Comparison of ENCODE assay signal across 14 cellular contexts in genomic region chr10:22638863-22639262, GRCh38.
"Had no signal": no experiment of that assay in that cellular context is flagged by ENCODE, and none has a peak within 500 bp of the region (broad histone marks: within the 10 kb centered on the region; RNA-seq: fewer than 3 reads in every experiment).

No MANE protein-coding gene starts in this region.

- H3K27me3 ChIP-seq: heart left ventricle, pancreas had no signal

- H3K27ac ChIP-seq: epithelial cell of prostate, heart left ventricle, pancreas had no signal

- H3K4me3 Mint-ChIP-seq: activated naive CD8-positive, alpha-beta T cell treated with anti-CD3 and anti-CD28 coated beads, Interleukin-2, amount 10 ng/mL, durations not matched to agents 7 days and 5 days; dendritic cell treated with granulocyte-macrophage colony-stimulating factor and Interleukin-4, amounts not matched to agents 40 ng/mL and 50 ng/mL, for 4 days; WTC11 had no signal

- H3K4me1 ChIP-seq: pancreas had no signal

- H3K36me3 ChIP-seq: heart left ventricle, pancreas had no signal

- H3K4me3 ChIP-seq: heart left ventricle, pancreas had no signal

- H3K9me3 Mint-ChIP-seq: activated naive CD8-positive, alpha-beta T cell treated with anti-CD3 and anti-CD28 coated beads, Interleukin-2, amount 10 ng/mL, durations not matched to agents 7 days and 5 days; dendritic cell treated with granulocyte-macrophage colony-stimulating factor and Interleukin-4, amounts not matched to agents 40 ng/mL and 50 ng/mL, for 4 days had no signal

- H3K27ac Mint-ChIP-seq: activated naive CD8-positive, alpha-beta T cell treated with anti-CD3 and anti-CD28 coated beads, Interleukin-2, amount 10 ng/mL, durations not matched to agents 7 days and 5 days; dendritic cell treated with granulocyte-macrophage colony-stimulating factor and Interleukin-4, amounts not matched to agents 40 ng/mL and 50 ng/mL, for 4 days; WTC11 had no signal

- ATAC-seq: heart left ventricle, pancreas, sciatic nerve, WTC11 had no signal

- H3K27me3 Mint-ChIP-seq: activated naive CD8-positive, alpha-beta T cell treated with anti-CD3 and anti-CD28 coated beads, Interleukin-2, amount 10 ng/mL, durations not matched to agents 7 days and 5 days; dendritic cell treated with granulocyte-macrophage colony-stimulating factor and Interleukin-4, amounts not matched to agents 40 ng/mL and 50 ng/mL, for 4 days had no signal

- DNase-seq: activated CD4-positive, alpha-beta T cell treated with anti-CD3 and anti-CD28 coated beads for 48 hours; activated CD8-positive, alpha-beta memory T cell treated with anti-CD3 and anti-CD28 coated beads for 24 hours; activated effector memory CD4-positive, alpha-beta T cell treated with anti-CD3 and anti-CD28 coated beads, Interleukin-2, amount 50 U/mL, for 16 hours; activated naive CD8-positive, alpha-beta T cell treated with anti-CD3 and anti-CD28 coated beads, Interleukin-2, amount 10 ng/mL, durations not matched to agents 7 days and 5 days; anterior cingulate cortex; cerebellar nuclear complex; effector memory CD4-positive, alpha-beta T cell; foreskin melanocyte; heart left ventricle; pancreas had no signal
